In genomic region chr6:2857580-2858337, GRCh38 we compare ENCODE assay signal across 8 cellular contexts.
A peak's percentile ranks its signal among the peaks of the same experiment; 100 is the strongest.
DNase-seq lines count a peak whose midpoint lies in the region; ATAC-seq and TF ChIP-seq lines count a peak whose summit lies in the region.

No MANE protein-coding gene starts in this region.

- H3K9ac ChIP-seq in muscle layer of colon (ENCODE audit: low read length), result no peak overlapping the region

- H3K27me3 ChIP-seq in muscle layer of colon (ENCODE audit: control insufficient read depth in 1 of 2, insufficient read depth in 2 of 2, low read length in 2 of 2), result no peaks in the 10 kb centered on the region

- H3K27ac Mint-ChIP-seq in stimulated activated naive CD8-positive, alpha-beta T cell treated with anti-CD3 and anti-CD28 coated beads, Interleukin-15, amount 100 ng/mL, for 72 hours, result peak overlapping the region; percentile 98 to 99

- TF ChIP-seq CTCF in cardiac fibroblast (IDR thresholded peaks at IDR 0.05; ENCODE audit: low read depth, low read length), result no peak

- peak overlapping the region; percentile 23 for H3K27ac ChIP-seq in muscle layer of colon (ENCODE audit: low read depth, low read length)

- no peaks in the 10 kb centered on the region for H3K27me3 Mint-ChIP-seq in stimulated activated naive CD8-positive, alpha-beta T cell treated with anti-CD3 and anti-CD28 coated beads, Interleukin-15, amount 100 ng/mL, for 72 hours

- H3K36me3 ChIP-seq in muscle layer of colon (ENCODE audit: insufficient read depth, low read length), result no peaks in the 10 kb centered on the region

- DNase-seq in UCSD-AML1 (lab: John Stamatoyannopoulos, UW; ENCODE audit: unreplicated experiment), result peak; percentile 79
- peak; percentile 84 to 95 for DNase-seq in cardiac fibroblast (ENCODE audit: low read depth in 2 of 2)
- DNase-seq in stimulated activated naive CD8-positive, alpha-beta T cell treated with anti-CD3 and anti-CD28 coated beads, Interleukin-15, amount 100 ng/mL, for 72 hours, result peak; percentile 79 to 95
- DNase-seq in NCI-H146 treated with DMSO at 0.1 percent for 48 hours (lab: John Stamatoyannopoulos, UW; ENCODE audit: unreplicated experiment), result no peak
- DNase-seq in GDM1 (lab: John Stamatoyannopoulos, UW), result no peak

- ATAC-seq in GM19043 (IDR thresholded peaks at IDR 0.05; ENCODE audit: low read depth, unreplicated experiment), result peak; percentile 45
- ATAC-seq in HG03280 (IDR thresholded peaks at IDR 0.05; ENCODE audit: unreplicated experiment), result peak; percentile 38
- peak; percentile 85 for ATAC-seq in stimulated activated naive CD8-positive, alpha-beta T cell treated with anti-CD3 and anti-CD28 coated beads, Interleukin-15, amount 100 ng/mL, for 72 hours

- no peaks in the 10 kb centered on the region for H3K9me3 ChIP-seq in muscle layer of colon (ENCODE audit: low read length)

- peak overlapping the region; percentile 88 to 99 for H3K4me3 Mint-ChIP-seq in stimulated activated naive CD8-positive, alpha-beta T cell treated with anti-CD3 and anti-CD28 coated beads, Interleukin-15, amount 100 ng/mL, for 72 hours

- H3K4me1 Mint-ChIP-seq in stimulated activated naive CD8-positive, alpha-beta T cell treated with anti-CD3 and anti-CD28 coated beads, Interleukin-15, amount 100 ng/mL, for 72 hours, result peaks cover 100% of the 10 kb centered on the region

- peaks cover 12% of the 10 kb centered on the region for H3K4me1 ChIP-seq in muscle layer of colon (ENCODE audit: insufficient read depth, low read length)

- no peaks in the 10 kb centered on the region for H3K9me3 Mint-ChIP-seq in stimulated activated naive CD8-positive, alpha-beta T cell treated with anti-CD3 and anti-CD28 coated beads, Interleukin-15, amount 100 ng/mL, for 72 hours

- H3K4me3 ChIP-seq in cardiac fibroblast (replicated peaks in 1 of 2; ENCODE audit: low read depth in 2 of 2, low read length in 2 of 2), result no peak overlapping the region
- H3K4me3 ChIP-seq in muscle layer of colon (ENCODE audit: low read depth in 1 of 2, low read length in 2 of 2), result no peak overlapping the region

Comparison
In these comparisons a context has a peak if more than half of its experiments do, and no peak if none do; other contexts are left out.
1. DNase-seq: peak in UCSD-AML1 (single experiment), cardiac fibroblast (2 of 2) and stimulated activated naive CD8-positive, alpha-beta T cell treated with anti-CD3 and anti-CD28 coated beads, Interleukin-15, amount 100 ng/mL, for 72 hours (2 of 2); none in NCI-H146 treated with DMSO at 0.1 percent for 48 hours (single experiment) and GDM1 (single experiment).
2. Peak in every context shown above with its lines, with median percentiles within 50 percentile points of each other: ATAC-seq.